ENCODE assay signal across 18 cellular contexts in the genomic region with DNA sequence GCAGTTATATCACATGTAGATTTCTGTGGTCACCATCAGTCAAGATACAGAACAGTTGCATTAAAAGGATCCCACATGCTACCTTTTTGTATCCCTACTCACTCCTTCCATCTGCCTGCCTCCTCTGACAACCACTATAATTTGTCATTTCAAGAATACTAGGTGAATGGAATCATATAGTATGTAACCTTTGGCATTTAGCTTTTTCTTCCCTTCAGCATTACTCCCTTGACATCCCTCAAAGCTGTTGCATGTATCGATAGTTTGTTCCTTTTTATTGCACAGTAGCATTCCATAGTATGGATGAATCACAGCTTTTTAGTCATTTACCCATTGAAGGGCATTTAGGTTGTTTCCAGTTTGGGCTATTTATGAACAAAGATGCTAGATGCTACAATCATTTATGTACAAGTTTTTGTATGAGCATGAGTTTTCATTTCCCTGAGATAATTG. TPM values are rescaled to one million over a fixed set of nuclear protein-coding genes. Genes with fewer than 3 reads are reported as not detected.
A peak's percentile ranks its signal among the peaks of the same experiment; 100 is the strongest.
DNase-seq lines count a peak whose midpoint lies in the region; FAIRE-seq and TF ChIP-seq lines count a peak whose summit lies in the region.
"Had no signal": no experiment of that assay in that cellular context is flagged by ENCODE, and none has a peak within 500 bp of the region (broad histone marks: within the 10 kb centered on the region; RNA-seq: fewer than 3 reads in every experiment).

No MANE protein-coding gene starts in this region.

- H3K27me3 ChIP-seq in ascending aorta = no peaks in the 10 kb centered on the region

- H3K27ac ChIP-seq in kidney (ENCODE audit: low read depth in 2 of 2, low read length in 2 of 2) = no peak overlapping the region
- H3K27ac ChIP-seq in ascending aorta = no peak overlapping the region

- H3K4me1 ChIP-seq in kidney (ENCODE audit: control insufficient read depth in 1 of 2, insufficient read depth in 1 of 2, low read depth in 1 of 2, low read length in 2 of 2) = peaks cover 34 to 40% of the 10 kb centered on the region in 2 donors
- H3K4me1 ChIP-seq in ascending aorta = peaks cover 0 to 37% of the 10 kb centered on the region in 2 donors
- H3K4me1 ChIP-seq: HAP-1 had no signal

- H3K9me3 ChIP-seq in kidney (ENCODE audit: control insufficient read depth in 1 of 2, low read length in 2 of 2) (no peaks in the 10 kb centered on the region), ascending aorta (no peaks in the 10 kb centered on the region)
- H3K9me3 ChIP-seq: HAP-1 had no signal

- intact Hi-C loops in activated CD4-positive, alpha-beta T cell treated with anti-CD3 and anti-CD28 coated beads, Interleukin-2, amount 10 ng/mL, durations not matched to agents 24 days and 14 days (cut with micrococcal nuclease) = no loop called here
- intact Hi-C loops in activated T-helper 1 cell treated with anti-CD3 and anti-CD28 coated beads, Interleukin-12 subunit alpha, Interleukin-12 subunit beta, Interleukin-2, Interleukin-4 antibody, amounts not matched to agents 30 ng/mL and 10 ng/mL and 1 ng/mL, durations not matched to agents 14 hours and 24 hours and 36 hours (cut with micrococcal nuclease) = loop anchor here (1.0 kb wide), 1 partner anchor 10 kb away; no protein-coding TSS in a partner anchor
- intact Hi-C loops in kidney (cut with DNase I) (no loop called here), ascending aorta (cut with DNase I) (no loop called here)

- no peak for DNase-seq in activated CD4-positive, alpha-beta T cell treated with anti-CD3 and anti-CD28 coated beads, Interleukin-2, amount 10 ng/mL, durations not matched to agents 24 days and 14 days
- DNase-seq in activated CD4-positive, alpha-beta T cell treated with anti-CD3 and anti-CD28 coated beads for 48 hours = no peak
- DNase-seq in GM12891 (ENCODE audit: insufficient read length, low spot score) (no peak), kidney (no peak), NOMO-1 treated with dmso at 0.1 percent for 144 hours (lab: John Stamatoyannopoulos, UW; ENCODE audit: unreplicated experiment) (no peak), ascending aorta (ENCODE audit: low spot score in 2 of 2) (no peak), NCI-H526 (lab: John Stamatoyannopoulos, UW) (no peak)
- DNase-seq in activated T-helper 1 cell treated with anti-CD3 and anti-CD28 coated beads, Interleukin-12 subunit alpha, Interleukin-12 subunit beta, Interleukin-2, Interleukin-4 antibody, amounts not matched to agents 30 ng/mL and 10 ng/mL and 1 ng/mL, durations not matched to agents 14 hours and 24 hours and 36 hours (ENCODE audit: low spot score) = no peak
- DNase-seq: 8988T, C1 segment of cervical spinal cord, COR-L47, DMS53, GDM1, NCI-H1417 treated with DMSO at 0.1 percent for 48 hours, NCI-H2029, NCI-H2171 treated with DMSO at 0.1 percent for 48 hours had no signal

- H3K4me3 ChIP-seq in kidney (ENCODE audit: low read length in 2 of 2) (peak overlapping the region; percentile 48 to 62), ascending aorta (no peak overlapping the region)
- H3K4me3 ChIP-seq: HAP-1 had no signal

- H3K36me3 ChIP-seq in kidney (ENCODE audit: control insufficient read depth in 1 of 2, insufficient read depth in 2 of 2, low read length in 2 of 2) (peaks cover 0 to 4% of the 10 kb centered on the region in 2 donors), ascending aorta (peaks cover 0 to 10% of the 10 kb centered on the region in 2 donors)

- H3K4me1 Mint-ChIP-seq in activated CD4-positive, alpha-beta T cell treated with anti-CD3 and anti-CD28 coated beads, Interleukin-2, amount 10 ng/mL, durations not matched to agents 24 days and 14 days = peaks cover 45% of the 10 kb centered on the region
- H3K4me1 Mint-ChIP-seq in activated T-helper 1 cell treated with anti-CD3 and anti-CD28 coated beads, Interleukin-12 subunit alpha, Interleukin-12 subunit beta, Interleukin-2, Interleukin-4 antibody, amounts not matched to agents 30 ng/mL and 10 ng/mL and 1 ng/mL, durations not matched to agents 14 hours and 24 hours and 36 hours (ENCODE audit: low read depth) = peaks cover 67% of the 10 kb centered on the region

- peak overlapping the region; percentile 16 for H3K27ac Mint-ChIP-seq in activated CD4-positive, alpha-beta T cell treated with anti-CD3 and anti-CD28 coated beads, Interleukin-2, amount 10 ng/mL, durations not matched to agents 24 days and 14 days
- H3K27ac Mint-ChIP-seq in activated T-helper 1 cell treated with anti-CD3 and anti-CD28 coated beads, Interleukin-12 subunit alpha, Interleukin-12 subunit beta, Interleukin-2, Interleukin-4 antibody, amounts not matched to agents 30 ng/mL and 10 ng/mL and 1 ng/mL, durations not matched to agents 14 hours and 24 hours and 36 hours = peak overlapping the region; percentile 10

- no peaks in the 10 kb centered on the region for H3K27me3 Mint-ChIP-seq in activated CD4-positive, alpha-beta T cell treated with anti-CD3 and anti-CD28 coated beads, Interleukin-2, amount 10 ng/mL, durations not matched to agents 24 days and 14 days
- no peaks in the 10 kb centered on the region for H3K27me3 Mint-ChIP-seq in activated T-helper 1 cell treated with anti-CD3 and anti-CD28 coated beads, Interleukin-12 subunit alpha, Interleukin-12 subunit beta, Interleukin-2, Interleukin-4 antibody, amounts not matched to agents 30 ng/mL and 10 ng/mL and 1 ng/mL, durations not matched to agents 14 hours and 24 hours and 36 hours (ENCODE audit: insufficient read depth)
- H3K27me3 Mint-ChIP-seq: IgD-negative memory B cell had no signal

- H3K4me3 Mint-ChIP-seq in activated CD4-positive, alpha-beta T cell treated with anti-CD3 and anti-CD28 coated beads, Interleukin-2, amount 10 ng/mL, durations not matched to agents 24 days and 14 days = no peak overlapping the region
- no peak overlapping the region for H3K4me3 Mint-ChIP-seq in activated T-helper 1 cell treated with anti-CD3 and anti-CD28 coated beads, Interleukin-12 subunit alpha, Interleukin-12 subunit beta, Interleukin-2, Interleukin-4 antibody, amounts not matched to agents 30 ng/mL and 10 ng/mL and 1 ng/mL, durations not matched to agents 14 hours and 24 hours and 36 hours

- H3K9ac ChIP-seq in kidney (ENCODE audit: low read length in 2 of 2) = peak overlapping the region in 1 of 2 donors; percentile 7

- TF ChIP-seq POLR2A in GM12891 (IDR thresholded peaks at IDR 0.05; ENCODE audit: low read depth, low read length) = no peak

- H3K9me3 Mint-ChIP-seq in activated CD4-positive, alpha-beta T cell treated with anti-CD3 and anti-CD28 coated beads, Interleukin-2, amount 10 ng/mL, durations not matched to agents 24 days and 14 days = no peaks in the 10 kb centered on the region
- no peaks in the 10 kb centered on the region for H3K9me3 Mint-ChIP-seq in activated T-helper 1 cell treated with anti-CD3 and anti-CD28 coated beads, Interleukin-12 subunit alpha, Interleukin-12 subunit beta, Interleukin-2, Interleukin-4 antibody, amounts not matched to agents 30 ng/mL and 10 ng/mL and 1 ng/mL, durations not matched to agents 14 hours and 24 hours and 36 hours
- H3K9me3 Mint-ChIP-seq: IgD-negative memory B cell had no signal

- peaks cover 56% of the 10 kb centered on the region for H3K36me3 Mint-ChIP-seq in activated CD4-positive, alpha-beta T cell treated with anti-CD3 and anti-CD28 coated beads, Interleukin-2, amount 10 ng/mL, durations not matched to agents 24 days and 14 days (ENCODE audit: low read depth)
- H3K36me3 Mint-ChIP-seq in activated T-helper 1 cell treated with anti-CD3 and anti-CD28 coated beads, Interleukin-12 subunit alpha, Interleukin-12 subunit beta, Interleukin-2, Interleukin-4 antibody, amounts not matched to agents 30 ng/mL and 10 ng/mL and 1 ng/mL, durations not matched to agents 14 hours and 24 hours and 36 hours (ENCODE audit: low read depth) = peaks cover 41% of the 10 kb centered on the region

- peak; percentile 87 for FAIRE-seq in GM12891 (lab: Jason Lieb, UNC)
- no peak for FAIRE-seq in kidney (lab: Jason Lieb, UNC)

- no peak for TF ChIP-seq CTCF in kidney (IDR thresholded peaks at IDR 0.05; ENCODE audit: borderline replicate concordance, extremely low read depth, insufficient read depth)
- TF ChIP-seq CTCF in ascending aorta (IDR thresholded peaks at IDR 0.05) = no peak

TF ChIP-seq in GM12891, 5 proteins besides CTCF, POLR2A, EP300 and RAD21:
- TF ChIP-seq POLR2AphosphoS5 (IDR thresholded peaks at IDR 0.05; ENCODE audit: low read depth, low read length) (no peak), POU2F2 (IDR thresholded peaks at IDR 0.05; ENCODE audit: low read depth, low read length) (no peak), PAX5 (IDR thresholded peaks at IDR 0.05; ENCODE audit: insufficient read depth, low read length, severe bottlenecking) (no peak), SPI1 (IDR thresholded peaks at IDR 0.05; ENCODE audit: low read depth, low read length) (no peak), TAF1 (IDR thresholded peaks at IDR 0.05; ENCODE audit: low read depth, low read length) (no peak)

RNA-seq across cellular contexts. Expression of a gene that starts 26.1 kb away (rescaled TPM):
- 52.5 and 53.7 TPM in 2 replicates for total RNA-seq in activated CD4-positive, alpha-beta T cell treated with anti-CD3 and anti-CD28 coated beads, Interleukin-2, amount 10 ng/mL, durations not matched to agents 24 days and 14 days
- polyA plus RNA-seq in GM12891 (2012; ENCODE audit: low read depth, missing spikeins) = 25.1 TPM
- total RNA-seq in activated T-helper 1 cell treated with anti-CD3 and anti-CD28 coated beads, Interleukin-12 subunit alpha, Interleukin-12 subunit beta, Interleukin-2, Interleukin-4 antibody, amounts not matched to agents 30 ng/mL and 10 ng/mL and 1 ng/mL, durations not matched to agents 14 hours and 24 hours and 36 hours = 56.1 and 59.3 TPM in 2 replicates
- total RNA-seq in kidney (135 TPM), ascending aorta (37.4 TPM)
- 21.0 TPM for polyA plus RNA-seq in kidney (ENCODE audit: insufficient read depth, low read depth, low replicate concordance)

Comparison
In these comparisons a context has a peak if more than half of its experiments do, and no peak if none do; other contexts are left out.
1. H3K4me3 ChIP-seq: peak in kidney (2 of 2); none in ascending aorta (0 of 2).